ENCODE assay signal across 8 cellular contexts in the genomic region with DNA sequence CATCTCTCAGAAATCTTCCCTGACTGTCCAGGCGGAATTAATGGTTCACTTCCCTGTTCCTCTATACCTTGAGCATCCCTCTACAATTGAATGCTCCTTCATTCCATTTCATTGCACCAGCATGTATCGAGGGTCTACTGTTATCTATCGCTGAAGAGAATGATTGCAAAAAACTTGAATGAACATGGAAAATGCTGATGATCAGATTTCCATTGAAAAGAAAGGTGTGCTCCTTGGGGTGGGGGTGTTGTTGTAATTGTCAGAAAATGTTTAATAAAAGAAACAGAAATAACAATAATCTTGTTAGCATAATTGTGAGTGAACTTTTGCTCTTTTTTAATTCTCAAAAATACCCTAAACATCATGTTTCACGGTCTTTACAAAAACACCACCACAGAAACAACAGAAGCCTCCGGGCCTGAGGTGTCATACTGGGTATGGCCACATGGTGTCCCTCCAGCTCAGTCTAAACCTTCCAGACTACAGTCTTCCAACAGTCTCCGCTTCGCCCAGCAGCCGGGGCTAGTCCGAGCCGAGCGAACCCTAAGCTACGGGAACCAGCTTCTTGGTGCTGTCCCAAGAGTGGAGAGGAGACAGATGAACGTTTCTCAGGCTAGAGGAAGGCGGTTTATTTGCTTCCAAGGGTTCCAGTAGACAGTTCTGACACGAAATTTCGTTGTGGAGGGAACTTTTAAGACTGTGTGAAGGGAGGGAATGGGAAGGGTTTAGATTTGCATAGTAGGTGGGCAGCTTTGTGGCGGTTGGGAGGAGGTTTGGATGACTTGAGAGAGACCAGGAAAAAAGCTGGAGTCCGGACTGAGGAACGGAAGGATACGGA.
DNase-seq lines count a peak whose midpoint lies in the region; ATAC-seq and TF ChIP-seq lines count a peak whose summit lies in the region.

No MANE protein-coding gene starts in this region.

- H3K36me3 Mint-ChIP-seq in IgD-negative memory B cell (no peaks in the 10 kb centered on the region), natural killer cell (no peaks in the 10 kb centered on the region)
- H3K36me3 Mint-ChIP-seq in activated T-helper 1 cell treated with anti-CD3 and anti-CD28 coated beads, Interleukin-12 subunit alpha, Interleukin-12 subunit beta, Interleukin-2, Interleukin-4 antibody, amounts not matched to agents 30 ng/mL and 10 ng/mL and 1 ng/mL, durations not matched to agents 14 hours and 24 hours and 36 hours (ENCODE audit: low read depth), result no peaks in the 10 kb centered on the region
- peaks cover 0 to 1% of the 10 kb centered on the region in 2 donors for H3K36me3 Mint-ChIP-seq in stimulated activated naive B cell treated with anti-CD40 and anti-IgM and Interleukin-4, amounts not matched to agents 10 μg/mL and 1 μg/mL and 100 μg/mL, for 72 hours

- no peaks in the 10 kb centered on the region for H3F3A ChIP-seq in PC-9 (ENCODE audit: insufficient read depth, low read depth)

- H3K27ac ChIP-seq in PC-9 (no peak overlapping the region; the same call in 1 of the 2 replicates), fibroblast of lung (ENCODE audit: insufficient read depth, low read length) (no peak overlapping the region)

- H3K4me1 ChIP-seq in PC-9 (replicated peaks; ENCODE audit: insufficient read depth) (peaks cover 9% of the 10 kb centered on the region; the same call in 1 of the 2 replicates), fibroblast of lung (ENCODE audit: control insufficient read depth, extremely low read depth, insufficient read depth, low read length) (no peaks in the 10 kb centered on the region)

- POLR2A ChIA-PET in PC-9 (lab: Charles Lee; ENCODE audit: unreplicated experiment), result interaction anchor here (0.5 to 1.1 kb wide), 5 partner anchors 9 to 480 kb away, joined by 4 to 10 read pairs (median 4); a partner anchor contains a TSS

- peak overlapping the region in 1 of 3 donors; percentile 65 for H3K27ac Mint-ChIP-seq in IgD-negative memory B cell
- peak overlapping the region; percentile 65 for H3K27ac Mint-ChIP-seq in activated T-helper 1 cell treated with anti-CD3 and anti-CD28 coated beads, Interleukin-12 subunit alpha, Interleukin-12 subunit beta, Interleukin-2, Interleukin-4 antibody, amounts not matched to agents 30 ng/mL and 10 ng/mL and 1 ng/mL, durations not matched to agents 14 hours and 24 hours and 36 hours
- H3K27ac Mint-ChIP-seq in natural killer cell, result peak overlapping the region in 1 of 2 donors; percentile 54
- H3K27ac Mint-ChIP-seq in stimulated activated naive B cell treated with anti-CD40 and anti-IgM and Interleukin-4, amounts not matched to agents 10 μg/mL and 1 μg/mL and 100 μg/mL, for 72 hours, result peak overlapping the region; percentile 15

- CTCF ChIA-PET in PC-9 (lab: Charles Lee), result interaction anchor here (0.6 to 1.4 kb wide), 13 partner anchors 9 to 1111 kb away, joined by 3 to 9 read pairs (median 4); a partner anchor contains a TSS

- H2AFZ ChIP-seq in PC-9 (peak overlapping the region; percentile 71), fibroblast of lung (ENCODE audit: low read length) (peak overlapping the region; percentile 89)

- H3K4me1 Mint-ChIP-seq in IgD-negative memory B cell, result peaks cover 2 to 10% (median 5%) of the 10 kb centered on the region in 3 donors
- peaks cover 22% of the 10 kb centered on the region for H3K4me1 Mint-ChIP-seq in activated T-helper 1 cell treated with anti-CD3 and anti-CD28 coated beads, Interleukin-12 subunit alpha, Interleukin-12 subunit beta, Interleukin-2, Interleukin-4 antibody, amounts not matched to agents 30 ng/mL and 10 ng/mL and 1 ng/mL, durations not matched to agents 14 hours and 24 hours and 36 hours (ENCODE audit: low read depth)
- peaks cover 8 to 22% of the 10 kb centered on the region in 2 donors for H3K4me1 Mint-ChIP-seq in natural killer cell
- H3K4me1 Mint-ChIP-seq in stimulated activated naive B cell treated with anti-CD40 and anti-IgM and Interleukin-4, amounts not matched to agents 10 μg/mL and 1 μg/mL and 100 μg/mL, for 72 hours, result peaks cover 14 to 31% of the 10 kb centered on the region in 2 donors

- H3K36me3 ChIP-seq in PC-9 (ENCODE audit: low read depth) (no peaks in the 10 kb centered on the region), fibroblast of lung (ENCODE audit: control insufficient read depth, insufficient read depth, low read length) (no peaks in the 10 kb centered on the region)

- H4K20me1 ChIP-seq in PC-9 (ENCODE audit: insufficient read depth) (no peaks in the 10 kb centered on the region), fibroblast of lung (ENCODE audit: control insufficient read depth, extremely low read depth, insufficient read depth, low read length) (no peaks in the 10 kb centered on the region)

- TF ChIP-seq CTCF in PC-9 (conservative IDR thresholded peaks at IDR 0.05), result peak; percentile 85
- peak; percentile 95 to 96 for TF ChIP-seq CTCF in fibroblast of lung (conservative IDR thresholded peaks at IDR 0.05 in 1 of 2, IDR thresholded peaks at IDR 0.05 in 1 of 2; ENCODE audit: low read depth in 1 of 2, low read length in 2 of 2)
- TF ChIP-seq CTCF in natural killer cell (IDR thresholded peaks at IDR 0.05), result peak; percentile 93

- no peaks in the 10 kb centered on the region for H3K79me2 ChIP-seq in PC-9 (ENCODE audit: low read depth)
- H3K79me2 ChIP-seq in fibroblast of lung (ENCODE audit: control insufficient read depth, insufficient read depth, low read length), result no peaks in the 10 kb centered on the region

- no peak overlapping the region for H3K9ac ChIP-seq in fibroblast of lung (ENCODE audit: insufficient read depth, low read length)

- H3K4me2 ChIP-seq in PC-9 (peak overlapping the region; percentile 79), fibroblast of lung (ENCODE audit: extremely low read depth, insufficient read depth, low read length) (peak overlapping the region; percentile 98)

- H3K4me3 ChIP-seq in PC-9, result peak overlapping the region; percentile 60
- H3K4me3 ChIP-seq in fibroblast of lung (replicated peaks in 1 of 4; ENCODE audit: control extremely low read depth in 1 of 4, insufficient read depth in 1 of 4, low read depth in 3 of 4, low read length in 4 of 4), result peak overlapping the region; percentile 36 to 81 (median 52)

- no peaks in the 10 kb centered on the region for H3K9me3 Mint-ChIP-seq in IgD-negative memory B cell
- no peaks in the 10 kb centered on the region for H3K9me3 Mint-ChIP-seq in activated T-helper 1 cell treated with anti-CD3 and anti-CD28 coated beads, Interleukin-12 subunit alpha, Interleukin-12 subunit beta, Interleukin-2, Interleukin-4 antibody, amounts not matched to agents 30 ng/mL and 10 ng/mL and 1 ng/mL, durations not matched to agents 14 hours and 24 hours and 36 hours
- no peaks in the 10 kb centered on the region for H3K9me3 Mint-ChIP-seq in natural killer cell
- H3K9me3 Mint-ChIP-seq in stimulated activated naive B cell treated with anti-CD40 and anti-IgM and Interleukin-4, amounts not matched to agents 10 μg/mL and 1 μg/mL and 100 μg/mL, for 72 hours, result no peaks in the 10 kb centered on the region

- no TSS peak for BruUV-seq in PC-9 (replicated peaks; lab: Mats Ljungman, UMichigan)

- intact Hi-C loops in PC-9 (cut with micrococcal nuclease; ENCODE audit: unreplicated experiment), result loop anchor here (2.0 to 10.0 kb wide), 4 partner anchors 89 to 1111 kb away; no protein-coding TSS in a partner anchor
- intact Hi-C loops in activated T-helper 1 cell treated with anti-CD3 and anti-CD28 coated beads, Interleukin-12 subunit alpha, Interleukin-12 subunit beta, Interleukin-2, Interleukin-4 antibody, amounts not matched to agents 30 ng/mL and 10 ng/mL and 1 ng/mL, durations not matched to agents 14 hours and 24 hours and 36 hours (cut with micrococcal nuclease), result loop anchor here (1.0 to 10.0 kb wide), 10 partner anchors 56 to 909 kb away; a partner anchor contains a TSS
- intact Hi-C loops in natural killer cell (cut with micrococcal nuclease), result loop anchor here (1.0 to 10.0 kb wide), 3 partner anchors 89 to 855 kb away; a partner anchor contains a TSS

- H3K4me3 Mint-ChIP-seq in IgD-negative memory B cell (peak overlapping the region; percentile 61 to 98 (median 89)), natural killer cell (peak overlapping the region; percentile 78)
- H3K4me3 Mint-ChIP-seq in activated T-helper 1 cell treated with anti-CD3 and anti-CD28 coated beads, Interleukin-12 subunit alpha, Interleukin-12 subunit beta, Interleukin-2, Interleukin-4 antibody, amounts not matched to agents 30 ng/mL and 10 ng/mL and 1 ng/mL, durations not matched to agents 14 hours and 24 hours and 36 hours, result peak overlapping the region; percentile 76
- H3K4me3 Mint-ChIP-seq in stimulated activated naive B cell treated with anti-CD40 and anti-IgM and Interleukin-4, amounts not matched to agents 10 μg/mL and 1 μg/mL and 100 μg/mL, for 72 hours, result peak overlapping the region; percentile 80 to 85

- DNase-seq in DMS 273 (lab: John Stamatoyannopoulos, UW; ENCODE audit: unreplicated experiment) (peak; percentile 95), PC-9 (peak; percentile 77 to 79), fibroblast of lung (ENCODE audit: low read depth in 2 of 2) (peak; percentile 89 to 95), natural killer cell (peak; percentile 72)
- peak; percentile 61 for DNase-seq in activated T-helper 1 cell treated with anti-CD3 and anti-CD28 coated beads, Interleukin-12 subunit alpha, Interleukin-12 subunit beta, Interleukin-2, Interleukin-4 antibody, amounts not matched to agents 30 ng/mL and 10 ng/mL and 1 ng/mL, durations not matched to agents 14 hours and 24 hours and 36 hours (ENCODE audit: low spot score)
- peak; percentile 72 for DNase-seq in stimulated activated naive B cell treated with anti-CD40 and anti-IgM and Interleukin-4, amounts not matched to agents 10 μg/mL and 1 μg/mL and 100 μg/mL, for 72 hours

- H3K9me3 ChIP-seq in PC-9 (ENCODE audit: insufficient read depth, low read depth) (no peaks in the 10 kb centered on the region), fibroblast of lung (ENCODE audit: control insufficient read depth, insufficient read depth, low read depth, low read length) (no peaks in the 10 kb centered on the region)

- no peaks in the 10 kb centered on the region for H3K27me3 ChIP-seq in PC-9 (ENCODE audit: insufficient read depth, low read depth)
- no peaks in the 10 kb centered on the region for H3K27me3 ChIP-seq in fibroblast of lung (ENCODE audit: control insufficient read depth, insufficient read depth, low read length)

- H3K9me2 ChIP-seq in PC-9 (ENCODE audit: insufficient read depth), result no peaks in the 10 kb centered on the region

- H3K27me3 Mint-ChIP-seq in IgD-negative memory B cell (peaks cover 24% of the 10 kb centered on the region), natural killer cell (ENCODE audit: low read depth in 2 of 2) (peaks cover 43 to 49% of the 10 kb centered on the region in 2 donors)
- H3K27me3 Mint-ChIP-seq in activated T-helper 1 cell treated with anti-CD3 and anti-CD28 coated beads, Interleukin-12 subunit alpha, Interleukin-12 subunit beta, Interleukin-2, Interleukin-4 antibody, amounts not matched to agents 30 ng/mL and 10 ng/mL and 1 ng/mL, durations not matched to agents 14 hours and 24 hours and 36 hours (ENCODE audit: insufficient read depth), result peaks cover 64% of the 10 kb centered on the region
- H3K27me3 Mint-ChIP-seq in stimulated activated naive B cell treated with anti-CD40 and anti-IgM and Interleukin-4, amounts not matched to agents 10 μg/mL and 1 μg/mL and 100 μg/mL, for 72 hours, result peaks cover 31 to 45% of the 10 kb centered on the region in 2 donors

- ATAC-seq in GM21515 (IDR thresholded peaks at IDR 0.05; ENCODE audit: unreplicated experiment) (peak; percentile 89), natural killer cell (peak; percentile 87 to 92 (median 89))
- ATAC-seq in stimulated activated naive B cell treated with anti-CD40 and anti-IgM and Interleukin-4, amounts not matched to agents 10 μg/mL and 1 μg/mL and 100 μg/mL, for 72 hours (replicated peaks), result peak; percentile 90 to 91
